In genomic region chr3:100401674-100402036, GRCh38 we compare ENCODE assay signal across 8 cellular contexts. TPM values are rescaled to one million over a fixed set of nuclear protein-coding genes. Genes with fewer than 3 reads are reported as not detected.
A peak's percentile ranks its signal among the peaks of the same experiment; 100 is the strongest.
DNase-seq lines count a peak whose midpoint lies in the region; FAIRE-seq and TF ChIP-seq lines count a peak whose summit lies in the region.

No MANE protein-coding gene starts in this region.

- H3K36me3 ChIP-seq in esophagus muscularis mucosa (no peaks in the 10 kb centered on the region), neuronal stem cell (replicated peaks in 1 of 2; ENCODE audit: control insufficient read depth in 2 of 2, insufficient read depth in 2 of 2, low read length in 2 of 2) (peaks cover 0 to 9% of the 10 kb centered on the region in 2 donors), suprapubic skin (no peaks in the 10 kb centered on the region)

- TF ChIP-seq POLR2A in esophagus muscularis mucosa (IDR thresholded peaks at IDR 0.05; ENCODE audit: low read depth) (no peak), suprapubic skin (IDR thresholded peaks at IDR 0.05) (no peak)

- peak overlapping the region; percentile 33 for H3K18ac ChIP-seq in neuronal stem cell (ENCODE audit: low read length)

- no peak overlapping the region for H3K9ac ChIP-seq in neuronal stem cell (ENCODE audit: low read depth, low read length, poor library complexity)

- H3K27me3 ChIP-seq in esophagus muscularis mucosa (no peaks in the 10 kb centered on the region), neuronal stem cell (ENCODE audit: control insufficient read depth in 3 of 3, insufficient read depth in 3 of 3, low read depth in 1 of 3, low read length in 3 of 3) (no peaks in the 10 kb centered on the region), suprapubic skin (no peaks in the 10 kb centered on the region)

- H3K4me1 ChIP-seq in esophagus muscularis mucosa (peaks cover 38 to 56% (median 53%) of the 10 kb centered on the region in 4 donors), neuronal stem cell (ENCODE audit: control insufficient read depth in 2 of 2, insufficient read depth in 1 of 2, low read depth in 1 of 2, low read length in 2 of 2) (peaks cover 5 to 10% of the 10 kb centered on the region in 2 donors), suprapubic skin (peaks cover 49% of the 10 kb centered on the region)

- H3K79me1 ChIP-seq in neuronal stem cell (ENCODE audit: low read depth, low read length), result peaks cover 4% of the 10 kb centered on the region

- no peak overlapping the region for H3K14ac ChIP-seq in neuronal stem cell (ENCODE audit: low read length)

- peak overlapping the region; percentile 62 for H3K4me2 ChIP-seq in neuronal stem cell (ENCODE audit: insufficient read depth, low read length, poor library complexity, severe bottlenecking)

- H2AFZ ChIP-seq in neuronal stem cell (ENCODE audit: low read length), result peak overlapping the region; percentile 96

- DNase-seq in HCEC 1CT (peak; percentile 46), NCI-H1105 treated with DMSO at 0.1 percent for 48 hours (lab: John Stamatoyannopoulos, UW) (peak; percentile 77), esophagus muscularis mucosa (ENCODE audit: extremely low spot score) (peak; percentile 91), neuronal stem cell (ENCODE audit: low spot score) (no peak), suprapubic skin (ENCODE audit: low spot score in 2 of 2) (peak; percentile 65 to 80), D721Med (ENCODE audit: insufficient read length, low spot score) (no peak)
- peak; percentile 30 for DNase-seq in activated CD8-positive, alpha-beta memory T cell treated with anti-CD3 and anti-CD28 coated beads, Interleukin-2, amount 50 U/mL, for 1 hour (ENCODE audit: extremely low read depth)

- under 1% methylated on average over 22 of the region's 23 CpGs for WGBS in esophagus muscularis mucosa
- WGBS in neuronal stem cell (ENCODE audit: extremely low coverage in 2 of 2, insufficient read length in 2 of 2, insufficient replicate concordance in 1 of 2), 2 donors, result no CpG with 5 or more reads among the region's 23 CpGs
- WGBS in suprapubic skin, result under 1% methylated on average over 23 of the region's 23 CpGs

- H2AK5ac ChIP-seq in neuronal stem cell (ENCODE audit: low read depth, low read length), result no peak overlapping the region

- no peak overlapping the region for H2BK12ac ChIP-seq in neuronal stem cell (ENCODE audit: low read length)

- intact Hi-C loops in esophagus muscularis mucosa (cut with DNase I), result loop anchor here (5.0 kb wide), 1 partner anchor 584 kb away; the partner anchor contains the start of gene CMSS1

- H2BK120ac ChIP-seq in neuronal stem cell (ENCODE audit: low read depth, low read length), result no peak overlapping the region

- no peak overlapping the region for H2BK15ac ChIP-seq in neuronal stem cell (ENCODE audit: low read length)

- TF ChIP-seq EP300 in esophagus muscularis mucosa (IDR thresholded peaks at IDR 0.05), result no peak
- no peak for TF ChIP-seq EP300 in suprapubic skin (IDR thresholded peaks at IDR 0.05)

- no peak overlapping the region for H3K23ac ChIP-seq in neuronal stem cell (ENCODE audit: low read depth, low read length, poor library complexity)

- no peak for FAIRE-seq in D721Med (lab: Jason Lieb, UNC)

- H3K9me3 ChIP-seq in esophagus muscularis mucosa, result no peaks in the 10 kb centered on the region
- H3K9me3 ChIP-seq in neuronal stem cell (replicated peaks in 1 of 2; ENCODE audit: control insufficient read depth in 2 of 2, insufficient read depth in 1 of 2, low read depth in 1 of 2, low read length in 2 of 2), result peaks cover 0 to 5% of the 10 kb centered on the region in 2 donors
- no peaks in the 10 kb centered on the region for H3K9me3 ChIP-seq in suprapubic skin

- no peak overlapping the region for H3K4ac ChIP-seq in neuronal stem cell (ENCODE audit: low read length)

- H4K91ac ChIP-seq in neuronal stem cell (ENCODE audit: low read depth, low read length, poor library complexity), result no peak overlapping the region

- H3K4me3 ChIP-seq in GM12875 (ENCODE audit: low read depth, low read length) (peak overlapping the region; percentile 83), esophagus muscularis mucosa (peak overlapping the region; percentile 73 to 99 (median 92)), neuronal stem cell (ENCODE audit: low read length in 2 of 2) (peak overlapping the region; percentile 83 to 99), suprapubic skin (peak overlapping the region; percentile 69)

- H4K8ac ChIP-seq in neuronal stem cell (ENCODE audit: low read depth, low read length), result no peak overlapping the region

- no peak for TF ChIP-seq CTCF in GM12875 (IDR thresholded peaks at IDR 0.05; ENCODE audit: borderline replicate concordance, insufficient read depth, low read depth, low read length)
- no peak for TF ChIP-seq CTCF in esophagus muscularis mucosa (IDR thresholded peaks at IDR 0.05)
- no peak for TF ChIP-seq CTCF in suprapubic skin (IDR thresholded peaks at IDR 0.05)
- TF ChIP-seq CTCF in D721Med (IDR thresholded peaks at IDR 0.05; ENCODE audit: insufficient read depth, missing control alignments), result no peak

- H3K27ac ChIP-seq in esophagus muscularis mucosa (replicated peaks in 1 of 4) (peak overlapping the region; percentile 88 to 97 (median 92)), neuronal stem cell (replicated peaks; ENCODE audit: low read length) (peak overlapping the region; percentile 91), suprapubic skin (peak overlapping the region; percentile 94)

- H2BK5ac ChIP-seq in neuronal stem cell (ENCODE audit: low read length), result no peak overlapping the region

RNA-seq across cellular contexts. Expression of gene LNP1, which starts 0.3 kb away (rescaled TPM):
- total RNA-seq in esophagus muscularis mucosa (1 to 10 TPM; 1.8 to 3.7 (median 2.4) TPM), suprapubic skin (under 1 TPM in 3 of 4 donors, not detected in 1; 0.64 to 0.97 (median 0.76) TPM)
- polyA plus RNA-seq in neuronal stem cell (2013, experiment 1 of 2), result 11.8 TPM
- polyA plus RNA-seq in neuronal stem cell (2013, experiment 2 of 2), result 11.8 TPM

RNA-seq across cellular contexts. Expression of gene TOMM70, which starts 0.8 kb away (rescaled TPM):
- total RNA-seq in esophagus muscularis mucosa (10 to 100 TPM; 43.4 to 50.6 (median 46.4) TPM), suprapubic skin (10 to 100 TPM; 26.9 to 34.1 (median 31.3) TPM)
- 21.3 TPM for polyA plus RNA-seq in neuronal stem cell (2013, experiment 1 of 2)
- 20.9 TPM for polyA plus RNA-seq in neuronal stem cell (2013, experiment 2 of 2)

Comparison
In these comparisons a context has a peak if more than half of its experiments do, and no peak if none do; other contexts are left out.
1. DNase-seq: peak in HCEC 1CT (single experiment), NCI-H1105 treated with DMSO at 0.1 percent for 48 hours (single experiment), activated CD8-positive, alpha-beta memory T cell treated with anti-CD3 and anti-CD28 coated beads, Interleukin-2, amount 50 U/mL, for 1 hour (single experiment), esophagus muscularis mucosa (single experiment) and suprapubic skin (2 of 2); none in neuronal stem cell (single experiment) and D721Med (single experiment).
2. Peak in every context shown above with its lines, with median percentiles within 50 percentile points of each other: H3K4me3 ChIP-seq and H3K27ac ChIP-seq.